1 cellular context compared by ENCODE assay signal in genomic region chr3:38758557-38758956, GRCh38.
TF ChIP-seq lines count a peak whose summit lies in the region.

No MANE protein-coding gene starts in this region.

TF ChIP-seq in SK-N-SH, 30 proteins besides CTCF, POLR2A, EP300 and RAD21 (continued from another document):
- no peak for TF ChIP-seq PBX3 (IDR thresholded peaks at IDR 0.05)
- no peak for TF ChIP-seq USF1 (IDR thresholded peaks at IDR 0.05; ENCODE audit: borderline replicate concordance, low read depth)
TF ChIP-seq in SK-N-SH: peak in this region for 0.
